19 cellular contexts compared by ENCODE assay signal in genomic region chr3:116057403-116058006, GRCh38.
DNase-seq lines count a peak whose midpoint lies in the region; ATAC-seq and TF ChIP-seq lines count a peak whose summit lies in the region.
"Had no signal": no experiment of that assay in that cellular context is flagged by ENCODE, and none has a peak within 500 bp of the region (broad histone marks: within the 10 kb centered on the region; RNA-seq: fewer than 3 reads in every experiment).

No MANE protein-coding gene starts in this region.

- no peaks in the 10 kb centered on the region for H3K36me3 Mint-ChIP-seq in CD8-positive, alpha-beta T cell
- H3K36me3 Mint-ChIP-seq: activated naive CD4-positive, alpha-beta T cell treated with anti-CD3 and anti-CD28 coated beads, Interleukin-2, amount 50 U/mL, for 72 hours; CD4-positive, alpha-beta memory T cell had no signal

- H3K4me1 ChIP-seq in fibroblast of lung (ENCODE audit: control insufficient read depth, extremely low read depth, insufficient read depth, low read length) = no peaks in the 10 kb centered on the region
- H3K4me1 ChIP-seq in CD8-positive, alpha-beta T cell (ENCODE audit: insufficient read depth, low read length) = no peaks in the 10 kb centered on the region
- H3K4me1 ChIP-seq: breast epithelium had no signal

- no peak overlapping the region for H3K27ac Mint-ChIP-seq in CD8-positive, alpha-beta T cell
- H3K27ac Mint-ChIP-seq: activated naive CD4-positive, alpha-beta T cell treated with anti-CD3 and anti-CD28 coated beads, Interleukin-2, amount 50 U/mL, for 72 hours; CD4-positive, alpha-beta memory T cell had no signal

- no peak overlapping the region for H3K4me2 ChIP-seq in fibroblast of lung (ENCODE audit: extremely low read depth, insufficient read depth, low read length)

- ATAC-seq in GM19463 (IDR thresholded peaks at IDR 0.05; ENCODE audit: unreplicated experiment) = peak; percentile 30
- ATAC-seq in HG03457 (IDR thresholded peaks at IDR 0.05; ENCODE audit: unreplicated experiment) = peak; percentile 38
- ATAC-seq in CD8-positive, alpha-beta T cell = no peak
- ATAC-seq in GM21390 (IDR thresholded peaks at IDR 0.05; ENCODE audit: unreplicated experiment) = no peak
- ATAC-seq: activated naive CD4-positive, alpha-beta T cell treated with anti-CD3 and anti-CD28 coated beads, Interleukin-2, amount 50 U/mL, for 72 hours; activated T-cell treated with anti-CD3 and anti-CD28 coated beads, Interleukin-2, amount 50 U/mL, for 4 hours; left cardiac atrium had no signal

- H4K20me1 ChIP-seq in fibroblast of lung (ENCODE audit: control insufficient read depth, extremely low read depth, insufficient read depth, low read length) = no peaks in the 10 kb centered on the region

- CTCF ChIA-PET in CD8-positive, alpha-beta T cell (lab: Charles Lee) = no interaction called here

- no peak overlapping the region for H2AFZ ChIP-seq in fibroblast of lung (ENCODE audit: low read length)

- no peaks in the 10 kb centered on the region for H3K9me3 ChIP-seq in fibroblast of lung (ENCODE audit: control insufficient read depth, insufficient read depth, low read depth, low read length)
- H3K9me3 ChIP-seq in CD8-positive, alpha-beta T cell (ENCODE audit: low read length) = no peaks in the 10 kb centered on the region
- H3K9me3 ChIP-seq: breast epithelium, esophagus squamous epithelium, neutrophil had no signal

- peak; percentile 78 for DNase-seq in DMS53 (lab: John Stamatoyannopoulos, UW)
- peak; percentile 3 to 77 for DNase-seq in fibroblast of lung (ENCODE audit: low read depth in 2 of 2)
- DNase-seq in CD8-positive, alpha-beta T cell = no peak
- no peak for DNase-seq in SHP77 treated with DMSO at 0.1 percent for 48 hours (lab: John Stamatoyannopoulos, UW)
- no peak for DNase-seq in activated CD8-positive, alpha-beta memory T cell treated with anti-CD3 and anti-CD28 coated beads, Interleukin-2, amount 50 U/mL, for 48 hours
- DNase-seq: activated CD4-positive, alpha-beta T cell treated with anti-CD3 and anti-CD28 coated beads, Interleukin-2, amount 50 U/mL, for 4 hours; activated T-cell treated with anti-CD3 and anti-CD28 coated beads, Interleukin-2, amount 50 U/mL, for 4 hours; CD4-positive, alpha-beta memory T cell; esophagus squamous epithelium; left cardiac atrium; NCI-H2029; NCI-H524; OCI-M1 had no signal

- TF ChIP-seq CTCF in fibroblast of lung (conservative IDR thresholded peaks at IDR 0.05 in 1 of 2, IDR thresholded peaks at IDR 0.05 in 1 of 2; ENCODE audit: low read depth in 1 of 2, low read length in 2 of 2) = no peak
- no peak for TF ChIP-seq CTCF in CD8-positive, alpha-beta T cell (IDR thresholded peaks at IDR 0.05)

- intact Hi-C loops in CD8-positive, alpha-beta T cell (cut with DNase I, micrococcal nuclease) = no loop called here

- no peaks in the 10 kb centered on the region for H3K27me3 Mint-ChIP-seq in CD8-positive, alpha-beta T cell (ENCODE audit: low read depth)
- H3K27me3 Mint-ChIP-seq: CD4-positive, alpha-beta memory T cell had no signal

- no peak overlapping the region for H3K27ac ChIP-seq in fibroblast of lung (ENCODE audit: insufficient read depth, low read length)
- H3K27ac ChIP-seq in CD8-positive, alpha-beta T cell (ENCODE audit: low read depth, low read length) = no peak overlapping the region
- H3K27ac ChIP-seq: breast epithelium, esophagus squamous epithelium, neutrophil had no signal

- H3K4me3 ChIP-seq in fibroblast of lung (replicated peaks in 1 of 4; ENCODE audit: control extremely low read depth in 1 of 4, insufficient read depth in 1 of 4, low read depth in 3 of 4, low read length in 4 of 4) = no peak overlapping the region
- H3K4me3 ChIP-seq in CD8-positive, alpha-beta T cell (ENCODE audit: low read depth, low read length) = no peak overlapping the region
- H3K4me3 ChIP-seq: breast epithelium, esophagus squamous epithelium had no signal

- POLR2A ChIA-PET in CD8-positive, alpha-beta T cell (lab: Charles Lee) = no interaction called here

- no peaks in the 10 kb centered on the region for H3K4me1 Mint-ChIP-seq in CD8-positive, alpha-beta T cell (ENCODE audit: low read depth)
- H3K4me1 Mint-ChIP-seq: CD4-positive, alpha-beta memory T cell had no signal

- H3K9ac ChIP-seq in fibroblast of lung (ENCODE audit: insufficient read depth, low read length) = no peak overlapping the region

- H3K27me3 ChIP-seq in fibroblast of lung (ENCODE audit: control insufficient read depth, insufficient read depth, low read length) = no peaks in the 10 kb centered on the region
- H3K27me3 ChIP-seq in CD8-positive, alpha-beta T cell (ENCODE audit: insufficient read depth, low read length) = no peaks in the 10 kb centered on the region
- H3K27me3 ChIP-seq: breast epithelium, esophagus squamous epithelium, neutrophil had no signal

- no peak overlapping the region for H3K4me3 Mint-ChIP-seq in CD8-positive, alpha-beta T cell
- H3K4me3 Mint-ChIP-seq: activated T-cell treated with anti-CD3 and anti-CD28 coated beads, Interleukin-2, amount 50 U/mL, for 4 hours; CD4-positive, alpha-beta memory T cell had no signal

- no peaks in the 10 kb centered on the region for H3K9me3 Mint-ChIP-seq in CD8-positive, alpha-beta T cell
- H3K9me3 Mint-ChIP-seq: activated T-cell treated with anti-CD3 and anti-CD28 coated beads, Interleukin-2, amount 50 U/mL, for 4 hours had no signal

- no peaks in the 10 kb centered on the region for H3K36me3 ChIP-seq in fibroblast of lung (ENCODE audit: control insufficient read depth, insufficient read depth, low read length)
- H3K36me3 ChIP-seq in CD8-positive, alpha-beta T cell (ENCODE audit: insufficient read depth, low read length) = no peaks in the 10 kb centered on the region
- H3K36me3 ChIP-seq: breast epithelium, esophagus squamous epithelium, neutrophil had no signal

- H3K79me2 ChIP-seq in fibroblast of lung (ENCODE audit: control insufficient read depth, insufficient read depth, low read length) = no peaks in the 10 kb centered on the region

Comparison
In these comparisons a context has a peak if more than half of its experiments do, and no peak if none do; other contexts are left out.
1. DNase-seq: peak in DMS53 (single experiment) and fibroblast of lung (2 of 2); none in CD8-positive, alpha-beta T cell (0 of 7), SHP77 treated with DMSO at 0.1 percent for 48 hours (single experiment) and activated CD8-positive, alpha-beta memory T cell treated with anti-CD3 and anti-CD28 coated beads, Interleukin-2, amount 50 U/mL, for 48 hours (single experiment).
2. ATAC-seq: peak in GM19463 (single experiment) and HG03457 (single experiment); none in CD8-positive, alpha-beta T cell (single experiment) and GM21390 (single experiment).